In genomic region chr21:23921670-23922418, GRCh38 we compare ENCODE assay signal across 19 cellular contexts.
DNase-seq lines count a peak whose midpoint lies in the region; ATAC-seq and TF ChIP-seq lines count a peak whose summit lies in the region.
"Had no signal": no experiment of that assay in that cellular context is flagged by ENCODE, and none has a peak within 500 bp of the region (broad histone marks: within the 10 kb centered on the region; RNA-seq: fewer than 3 reads in every experiment).

No MANE protein-coding gene starts in this region.

- peaks cover 5 to 49% (median 26%) of the 10 kb centered on the region in 11 experiments; a peak in 19 of 22 replicates for H3K9me3 ChIP-seq in BLaER1 treated with 17β-estradiol and CSF1 and Interleukin-3, amounts not matched to agents 10 nM and 100 nM (replicated peaks in 1 of 11)
- no peaks in the 10 kb centered on the region for H3K9me3 ChIP-seq in CD8-positive, alpha-beta memory T cell (ENCODE audit: low read length)
- H3K9me3 ChIP-seq in body of pancreas (no peaks in the 10 kb centered on the region), adrenal gland (replicated peaks in 1 of 3) (no peaks in the 10 kb centered on the region)
- H3K9me3 ChIP-seq: Caco-2 had no signal

- CTCF ChIA-PET in CD8-positive, alpha-beta memory T cell (lab: Charles Lee): no interaction called here
- CTCF ChIA-PET in T-cell (lab: Charles Lee): no interaction called here

- no peaks in the 10 kb centered on the region for H3K27me3 Mint-ChIP-seq in CD8-positive, alpha-beta memory T cell
- H3K27me3 Mint-ChIP-seq in T-cell: no peaks in the 10 kb centered on the region
- H3K27me3 Mint-ChIP-seq in immature natural killer cell (ENCODE audit: low read depth in 3 of 3): peaks cover 0 to 13% (median 2%) of the 10 kb centered on the region in 3 donors
- H3K27me3 Mint-ChIP-seq in HFFc6 (ENCODE audit: insufficient read depth): no peaks in the 10 kb centered on the region
- H3K27me3 Mint-ChIP-seq: activated T-cell treated with anti-CD3 and anti-CD28 coated beads, Interleukin-2, amount 50 U/mL, for 24 hours had no signal

- 45 to 64% methylated on average over 8 of the region's 8 CpGs for WGBS in body of pancreas, 2 donors
- 72 to 82% (median 76%) methylated on average over 8 of the region's 8 CpGs for WGBS in adrenal gland, 4 donors

- no peaks in the 10 kb centered on the region for H3K36me3 Mint-ChIP-seq in CD8-positive, alpha-beta memory T cell
- H3K36me3 Mint-ChIP-seq in T-cell (no peaks in the 10 kb centered on the region), immature natural killer cell (no peaks in the 10 kb centered on the region), HFFc6 (ENCODE audit: low read depth) (no peaks in the 10 kb centered on the region; the same call in 1 of the 2 replicates)

- no peak overlapping the region for H3K4me3 ChIP-seq in BLaER1 treated with 17β-estradiol and CSF1 and Interleukin-3, amounts not matched to agents 10 nM and 100 nM
- H3K4me3 ChIP-seq in CD8-positive, alpha-beta memory T cell (ENCODE audit: low read length): no peak overlapping the region
- H3K4me3 ChIP-seq in body of pancreas (no peak overlapping the region), adrenal gland (no peak overlapping the region)

- no peaks in the 10 kb centered on the region for H3K27me3 ChIP-seq in BLaER1 treated with 17β-estradiol and CSF1 and Interleukin-3, amounts not matched to agents 10 nM and 100 nM
- no peaks in the 10 kb centered on the region for H3K27me3 ChIP-seq in CD8-positive, alpha-beta memory T cell (ENCODE audit: insufficient read depth, low read length, poor library complexity, severe bottlenecking)
- H3K27me3 ChIP-seq in body of pancreas (no peaks in the 10 kb centered on the region), adrenal gland (no peaks in the 10 kb centered on the region)

- peaks cover 12 to 15% (median 13%) of the 10 kb centered on the region in 3 donors for H3K4me1 Mint-ChIP-seq in CD8-positive, alpha-beta memory T cell
- peaks cover 13 to 21% (median 17%) of the 10 kb centered on the region in 3 donors for H3K4me1 Mint-ChIP-seq in T-cell
- H3K4me1 Mint-ChIP-seq in immature natural killer cell: peaks cover 11 to 15% of the 10 kb centered on the region in 2 donors
- H3K4me1 Mint-ChIP-seq in HFFc6 (ENCODE audit: low read depth): no peaks in the 10 kb centered on the region

- intact Hi-C loops in body of pancreas (cut with DNase I): no loop called here
- intact Hi-C loops in adrenal gland (cut with DNase I): no loop called here

- H3K27ac Mint-ChIP-seq in CD8-positive, alpha-beta memory T cell: peak overlapping the region in 1 of 8 donors; percentile 26
- H3K27ac Mint-ChIP-seq in T-cell: no peak overlapping the region
- H3K27ac Mint-ChIP-seq in immature natural killer cell: no peak overlapping the region
- no peak overlapping the region for H3K27ac Mint-ChIP-seq in HFFc6
- H3K27ac Mint-ChIP-seq: activated CD4-positive, alpha-beta memory T cell treated with anti-CD3 and anti-CD28 coated beads, Interleukin-2, amount 10 ng/mL, durations not matched to agents 7 days and 5 days; activated T-cell treated with anti-CD3 and anti-CD28 coated beads, Interleukin-2, amount 50 U/mL, for 24 hours had no signal

- peaks cover 9 to 19% (median 13%) of the 10 kb centered on the region in 10 experiments; a peak in 17 of 20 replicates for H3K4me1 ChIP-seq in BLaER1 treated with 17β-estradiol and CSF1 and Interleukin-3, amounts not matched to agents 10 nM and 100 nM
- H3K4me1 ChIP-seq in CD8-positive, alpha-beta memory T cell (ENCODE audit: insufficient read depth, low read length): peaks cover 4% of the 10 kb centered on the region
- H3K4me1 ChIP-seq in body of pancreas: no peaks in the 10 kb centered on the region
- no peaks in the 10 kb centered on the region for H3K4me1 ChIP-seq in adrenal gland (replicated peaks in 1 of 2)
- H3K4me1 ChIP-seq: Caco-2 had no signal

- no peaks in the 10 kb centered on the region for H3K9me3 Mint-ChIP-seq in CD8-positive, alpha-beta memory T cell
- H3K9me3 Mint-ChIP-seq in T-cell: no peaks in the 10 kb centered on the region
- peaks cover 0 to 9% (median 0%) of the 10 kb centered on the region in 6 donors for H3K9me3 Mint-ChIP-seq in immature natural killer cell
- H3K9me3 Mint-ChIP-seq in HFFc6: peaks cover 53% of the 10 kb centered on the region
- H3K9me3 Mint-ChIP-seq: activated T-cell treated with anti-CD3 and anti-CD28 coated beads, Interleukin-2, amount 50 U/mL, for 24 hours had no signal

- POLR2A ChIA-PET in CD8-positive, alpha-beta memory T cell (lab: Charles Lee): no interaction called here
- POLR2A ChIA-PET in T-cell (lab: Charles Lee): interaction anchor here in 1 of 2 donors (0.6 kb wide), 1 partner anchor 622 kb away, joined by 4 read pairs; no protein-coding TSS in a partner anchor

- H3K4me2 ChIP-seq in BLaER1 treated with 17β-estradiol and CSF1 and Interleukin-3, amounts not matched to agents 10 nM and 100 nM: peak overlapping the region; percentile 24 to 66 (median 48); a peak in 20 of 22 replicates

- peak in 3 of 4 experiments; percentile 40 to 52 (median 45) for ATAC-seq in T-cell (replicated peaks in 1 of 4)
- ATAC-seq in body of pancreas: no peak
- ATAC-seq in GM21390 (IDR thresholded peaks at IDR 0.05; ENCODE audit: unreplicated experiment): no peak
- ATAC-seq: left ventricle myocardium superior, SK-N-SH treated with all-trans-retinoic acid at 6 μM for 48 hours had no signal

- peaks cover 0 to 13% (median 0%) of the 10 kb centered on the region in 11 experiments; a peak in 7 of 22 replicates for H3K36me3 ChIP-seq in BLaER1 treated with 17β-estradiol and CSF1 and Interleukin-3, amounts not matched to agents 10 nM and 100 nM
- H3K36me3 ChIP-seq in CD8-positive, alpha-beta memory T cell (ENCODE audit: insufficient read depth, low read length): no peaks in the 10 kb centered on the region
- H3K36me3 ChIP-seq in body of pancreas (replicated peaks in 1 of 2; ENCODE audit: insufficient read depth in 1 of 2, low read depth in 2 of 2): no peaks in the 10 kb centered on the region
- H3K36me3 ChIP-seq in adrenal gland (replicated peaks in 1 of 2): no peaks in the 10 kb centered on the region

- peak overlapping the region in 4 of 7 donors; percentile 16 to 65 (median 40) for H3K4me3 Mint-ChIP-seq in CD8-positive, alpha-beta memory T cell
- H3K4me3 Mint-ChIP-seq in T-cell (peak overlapping the region in 1 of 3 donors; percentile 40), immature natural killer cell (peak overlapping the region; percentile 9 to 58 (median 33)), HFFc6 (no peak overlapping the region)
- H3K4me3 Mint-ChIP-seq: activated CD4-positive, alpha-beta memory T cell treated with anti-CD3 and anti-CD28 coated beads, Interleukin-2, amount 10 ng/mL, durations not matched to agents 7 days and 5 days; activated T-cell treated with anti-CD3 and anti-CD28 coated beads, Interleukin-2, amount 50 U/mL, for 24 hours had no signal

- H3K9ac ChIP-seq in BLaER1 treated with 17β-estradiol and CSF1 and Interleukin-3, amounts not matched to agents 10 nM and 100 nM: no peak overlapping the region

- peak in 1 of 5 donors; percentile 5 for DNase-seq in CD8-positive, alpha-beta memory T cell
- DNase-seq in T-cell (no peak), immature natural killer cell (peak in 2 of 3 donors; percentile 3 to 15), HFFc6 (no peak), body of pancreas (no peak), adrenal gland (no peak)
- DNase-seq: activated CD4-positive, alpha-beta memory T cell treated with anti-CD3 and anti-CD28 coated beads, Interleukin-2, amount 10 ng/mL, durations not matched to agents 7 days and 5 days; activated T-cell treated with anti-CD3 and anti-CD28 coated beads, Interleukin-2, amount 50 U/mL, for 24 hours; Caco-2; left ventricle myocardium superior; NCI-H1436; NCI-H510A treated with DMSO at 0.1 percent for 48 hours; nucleus accumbens; stimulated activated CD4-positive, alpha-beta T cell treated with anti-CD3 and anti-CD28 coated beads, Interleukin-4, amount 100 ng/mL, for 4 hours; substantia nigra had no signal

- H4K20me1 ChIP-seq in BLaER1 treated with 17β-estradiol and CSF1 and Interleukin-3, amounts not matched to agents 10 nM and 100 nM: no peaks in the 10 kb centered on the region

- TF ChIP-seq POLR2A in body of pancreas (IDR thresholded peaks at IDR 0.05): no peak
- no peak for TF ChIP-seq POLR2A in adrenal gland (IDR thresholded peaks at IDR 0.05)

- no peak overlapping the region; a peak in 1 of 22 replicates for H3K27ac ChIP-seq in BLaER1 treated with 17β-estradiol and CSF1 and Interleukin-3, amounts not matched to agents 10 nM and 100 nM
- no peak overlapping the region for H3K27ac ChIP-seq in CD8-positive, alpha-beta memory T cell (ENCODE audit: low read depth, low read length)
- H3K27ac ChIP-seq in body of pancreas: no peak overlapping the region
- H3K27ac ChIP-seq in adrenal gland: no peak overlapping the region
- H3K27ac ChIP-seq: RWPE1 had no signal

- TF ChIP-seq CTCF in HFFc6 (IDR thresholded peaks at IDR 0.05) (no peak), body of pancreas (IDR thresholded peaks at IDR 0.05) (no peak), adrenal gland (IDR thresholded peaks at IDR 0.05) (no peak)

Comparison
In these comparisons a context has a peak if more than half of its experiments do, and no peak if none do; other contexts are left out.
1. DNase-seq: peak in immature natural killer cell (2 of 3); none in T-cell (0 of 34), HFFc6 (single experiment), body of pancreas (0 of 4) and adrenal gland (0 of 7).
2. ATAC-seq: peak in T-cell (3 of 4); none in body of pancreas (single experiment) and GM21390 (single experiment).